In the genomic region with DNA sequence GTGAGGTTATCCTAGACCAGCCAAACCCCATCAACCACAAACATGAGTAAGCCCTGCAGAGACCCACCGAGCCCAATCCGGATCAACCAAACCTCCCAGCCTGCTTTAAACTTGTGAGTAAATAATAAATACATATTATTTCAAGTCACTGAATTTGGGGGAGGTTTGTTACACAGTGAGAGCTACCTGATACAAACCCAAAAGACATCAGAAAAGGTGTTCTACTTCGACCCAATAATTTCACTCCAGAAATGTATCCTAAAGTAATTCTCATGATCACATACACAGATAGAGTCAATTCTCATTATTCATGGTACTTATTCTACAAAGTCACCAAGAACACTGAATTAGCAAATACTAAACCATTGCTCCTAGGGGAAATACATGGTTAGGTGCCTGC, we compare ENCODE assay signal across 32 cellular contexts.
"Had no signal": no experiment of that assay in that cellular context is flagged by ENCODE, and none has a peak within 500 bp of the region (broad histone marks: within the 10 kb centered on the region; RNA-seq: fewer than 3 reads in every experiment).

No MANE protein-coding gene starts in this region.

- H3K9me3 ChIP-seq: adrenal gland, body of pancreas, heart left ventricle had no signal

- H3K36me3 ChIP-seq: adrenal gland, cardiac muscle cell, heart left ventricle, WERI-Rb-1 had no signal

- H3K4me1 ChIP-seq: body of pancreas had no signal

- ATAC-seq: activated CD4-positive, CD25-positive, alpha-beta regulatory T cell treated with anti-CD3 and anti-CD28 coated beads, Interleukin-2, amount 50 U/mL, for 24 hours; activated CD8-positive, alpha-beta memory T cell treated with anti-CD3 and anti-CD28 coated beads, Interleukin-2, amount 10 ng/mL, durations not matched to agents 7 days and 5 days; activated CD8-positive, alpha-beta T cell treated with anti-CD3 and anti-CD28 coated beads for 36 hours; activated naive CD8-positive, alpha-beta T cell treated with anti-CD3 and anti-CD28 coated beads, Interleukin-2, amount 50 U/mL, for 24 hours; body of pancreas; esophagus mucosa; heart left ventricle; T-helper 17 cell had no signal

- DNase-seq: activated B cell treated with CpG ODN at 0.5 μM for 24 hours; activated CD4-positive, alpha-beta T cell treated with anti-CD3 and anti-CD28 coated beads for 48 hours; activated CD4-positive, alpha-beta T cell treated with anti-CD3 and anti-CD28 coated beads, Interleukin-2, amount 50 U/mL, for 1 hour; activated CD4-positive, alpha-beta T cell treated with anti-CD3 and anti-CD28 coated beads, Interleukin-2, amount 50 U/mL, for 48 hours; activated CD8-positive, alpha-beta memory T cell treated with anti-CD3 and anti-CD28 coated beads, Interleukin-2, amount 10 ng/mL, durations not matched to agents 7 days and 5 days; activated CD8-positive, alpha-beta memory T cell treated with anti-CD3 and anti-CD28 coated beads, Interleukin-2, amount 50 U/mL, for 4 hours; activated CD8-positive, alpha-beta T cell treated with anti-CD3 and anti-CD28 coated beads for 36 hours; activated effector memory CD4-positive, alpha-beta T cell treated with anti-CD3 and anti-CD28 coated beads, Interleukin-2, amount 50 U/mL, for 16 hours; activated naive CD4-positive, alpha-beta T cell treated with anti-CD3 and anti-CD28 coated beads for 36 hours; activated naive CD8-positive, alpha-beta T cell treated with anti-CD3 and anti-CD28 coated beads for 36 hours; activated naive CD8-positive, alpha-beta T cell treated with anti-CD3 and anti-CD28 coated beads, Interleukin-2, amount 50 U/mL, for 24 hours; activated T-cell treated with anti-CD3 and anti-CD28 coated beads, Interleukin-2, amount 50 U/mL, for 1 hour; activated T-cell treated with anti-CD3 and anti-CD28 coated beads, Interleukin-2, amount 50 U/mL, for 48 hours; amygdala; body of pancreas; central memory CD4-positive, alpha-beta T cell; cerebellar nuclear complex; effector memory CD4-positive, alpha-beta T cell; endodermal cell; foreskin fibroblast; glutamatergic neuron; heart left ventricle; T-helper 1 cell; T-helper 17 cell; T1000; WERI-Rb-1 had no signal

- H3K27ac ChIP-seq: adrenal gland, body of pancreas, cardiac muscle cell, coronary artery, dorsolateral prefrontal cortex, heart left ventricle, WERI-Rb-1 had no signal

- H3K4me3 ChIP-seq: adrenal gland, body of pancreas, cardiac muscle cell, coronary artery, dorsolateral prefrontal cortex, heart left ventricle had no signal

- H3K27me3 ChIP-seq: adrenal gland, body of pancreas, cardiac muscle cell, dorsolateral prefrontal cortex, heart left ventricle had no signal
